ENCODE assay signal across 12 cellular contexts in genomic region chr22:33057363-33057995, GRCh38. TPM values are rescaled to one million over a fixed set of nuclear protein-coding genes. Genes with fewer than 3 reads are reported as not detected.
DNase-seq lines count a peak whose midpoint lies in the region; TF ChIP-seq lines count a peak whose summit lies in the region.
"Had no signal": no experiment of that assay in that cellular context is flagged by ENCODE, and none has a peak within 500 bp of the region (broad histone marks: within the 10 kb centered on the region; RNA-seq: fewer than 3 reads in every experiment).

No MANE protein-coding gene starts in this region.

- peak overlapping the region; percentile 47 for H3K4me3 Mint-ChIP-seq in endodermal cell
- peak overlapping the region; percentile 80 for H3K4me3 Mint-ChIP-seq in neural crest cell
- H3K4me3 Mint-ChIP-seq: CD4-positive, alpha-beta T cell; T-cell had no signal

- H3K27ac Mint-ChIP-seq in endodermal cell (no peak overlapping the region), neural crest cell (ENCODE audit: unreplicated experiment) (no peak overlapping the region)
- H3K27ac Mint-ChIP-seq: CD4-positive, alpha-beta T cell; T-cell had no signal

- DNase-seq in MG63, result no peak
- DNase-seq in endodermal cell, result no peak
- no peak for DNase-seq in neural crest cell (ENCODE audit: low read depth, low spot score)
- DNase-seq in central memory CD4-positive, alpha-beta T cell, result no peak
- no peak for DNase-seq in NCI-H526 (lab: John Stamatoyannopoulos, UW)
- DNase-seq in foreskin fibroblast, result no peak
- no peak for DNase-seq in GM10248 (ENCODE audit: extremely low spot score)
- DNase-seq: activated effector memory CD4-positive, alpha-beta T cell treated with anti-CD3 and anti-CD28 coated beads, Interleukin-2, amount 50 U/mL, for 16 hours; CD4-positive, alpha-beta T cell had no signal

- 14 to 15% methylated on average over 13 to 16 of the region's 16 CpGs for WGBS in endodermal cell (ENCODE audit: insufficient coverage in 1 of 2, insufficient read length in 1 of 2), 2 experiments

- H3K4me3 ChIP-seq in BLaER1 treated with 17β-estradiol and CSF1 and Interleukin-3, amounts not matched to agents 10 nM and 100 nM, result peak overlapping the region; percentile 46 to 70 (median 60)
- H3K4me3 ChIP-seq in MG63 (peak overlapping the region; percentile 57), endodermal cell (ENCODE audit: low read length) (peak overlapping the region; percentile 79), foreskin fibroblast (ENCODE audit: low read depth in 1 of 2, low read length in 2 of 2) (no peak overlapping the region)

- H3K9ac ChIP-seq in BLaER1 treated with 17β-estradiol and CSF1 and Interleukin-3, amounts not matched to agents 10 nM and 100 nM, result peak overlapping the region in 10 of 11 experiments; percentile 14 to 75 (median 58); a peak in 18 of 22 replicates
- H3K9ac ChIP-seq in endodermal cell (ENCODE audit: extremely low read depth, low read length, poor library complexity, severe bottlenecking), result no peak overlapping the region

- peak overlapping the region; percentile 64 to 92 (median 83) for H3K4me2 ChIP-seq in BLaER1 treated with 17β-estradiol and CSF1 and Interleukin-3, amounts not matched to agents 10 nM and 100 nM

- H3K27me3 ChIP-seq in BLaER1 treated with 17β-estradiol and CSF1 and Interleukin-3, amounts not matched to agents 10 nM and 100 nM, result peaks cover 15 to 26% (median 19%) of the 10 kb centered on the region in 11 experiments
- peaks cover 5% of the 10 kb centered on the region; the same call in 1 of the 2 replicates for H3K27me3 ChIP-seq in MG63
- peaks cover 21% of the 10 kb centered on the region for H3K27me3 ChIP-seq in endodermal cell (ENCODE audit: control insufficient read depth, insufficient read depth, low read length, poor library complexity, severe bottlenecking)

- peaks cover 0 to 13% (median 6%) of the 10 kb centered on the region in 10 experiments; a peak in 7 of 20 replicates for H3K4me1 ChIP-seq in BLaER1 treated with 17β-estradiol and CSF1 and Interleukin-3, amounts not matched to agents 10 nM and 100 nM
- peaks cover 3% of the 10 kb centered on the region for H3K4me1 ChIP-seq in endodermal cell (ENCODE audit: control insufficient read depth, insufficient read depth, low read length)

- peaks cover 59% of the 10 kb centered on the region for H3K27me3 Mint-ChIP-seq in endodermal cell (ENCODE audit: insufficient read depth)
- peaks cover 83% of the 10 kb centered on the region for H3K27me3 Mint-ChIP-seq in neural crest cell (ENCODE audit: low read depth)

- H3K36me3 Mint-ChIP-seq in endodermal cell (ENCODE audit: low read depth) (no peaks in the 10 kb centered on the region), neural crest cell (ENCODE audit: low read depth) (no peaks in the 10 kb centered on the region)
- H3K36me3 Mint-ChIP-seq: T-cell had no signal

- POLR2A ChIA-PET in GM10248 (lab: Yijun Ruan, JAX), result no interaction called here

- H3K4me1 Mint-ChIP-seq in endodermal cell, result peaks cover 38% of the 10 kb centered on the region
- H3K4me1 Mint-ChIP-seq in neural crest cell, result peaks cover 27% of the 10 kb centered on the region

- TF ChIP-seq CTCF in endodermal cell (conservative IDR thresholded peaks at IDR 0.05) (no peak), neural crest cell (conservative IDR thresholded peaks at IDR 0.05) (no peak), foreskin fibroblast (IDR thresholded peaks at IDR 0.05; ENCODE audit: low read depth, low read length) (no peak), GM10248 (IDR thresholded peaks at IDR 0.05; ENCODE audit: control extremely low read depth, extremely low read depth, low read depth, missing control alignments) (no peak)

- H3K9me3 ChIP-seq in BLaER1 treated with 17β-estradiol and CSF1 and Interleukin-3, amounts not matched to agents 10 nM and 100 nM (replicated peaks in 1 of 11), result peaks cover 0 to 3% (median 0%) of the 10 kb centered on the region in 11 experiments; a peak in 1 of 22 replicates
- H3K9me3 ChIP-seq in MG63 (no peaks in the 10 kb centered on the region), endodermal cell (ENCODE audit: control insufficient read depth, low read length) (no peaks in the 10 kb centered on the region)

- peaks cover 0 to 8% (median 0%) of the 10 kb centered on the region in 11 experiments; a peak in 1 of 22 replicates for H4K20me1 ChIP-seq in BLaER1 treated with 17β-estradiol and CSF1 and Interleukin-3, amounts not matched to agents 10 nM and 100 nM

- CTCF ChIA-PET in GM10248 (lab: Yijun Ruan, JAX), result interaction anchor here (1.0 to 1.6 kb wide), 2 partner anchors 39 to 152 kb away, joined by 3 to 6 read pairs; no protein-coding TSS in a partner anchor

- H3K27ac ChIP-seq in BLaER1 treated with 17β-estradiol and CSF1 and Interleukin-3, amounts not matched to agents 10 nM and 100 nM, result no peak overlapping the region
- H3K27ac ChIP-seq in endodermal cell (ENCODE audit: low read depth, low read length), result no peak overlapping the region

- H3K9me3 Mint-ChIP-seq in endodermal cell (peaks cover 9% of the 10 kb centered on the region), neural crest cell (no peaks in the 10 kb centered on the region)
- H3K9me3 Mint-ChIP-seq: CD4-positive, alpha-beta T cell; T-cell had no signal

- no peaks in the 10 kb centered on the region for H3K36me3 ChIP-seq in BLaER1 treated with 17β-estradiol and CSF1 and Interleukin-3, amounts not matched to agents 10 nM and 100 nM
- H3K36me3 ChIP-seq in MG63, result no peaks in the 10 kb centered on the region
- no peaks in the 10 kb centered on the region for H3K36me3 ChIP-seq in endodermal cell (ENCODE audit: control insufficient read depth, insufficient read depth, low read length)

RNA-seq across cellular contexts. Expression of gene SYN3, which starts 0.7 kb away (rescaled TPM):
- not detected in 2 replicates for total RNA-seq in MG63 (2014; rRNA removed; shearing (Covaris generic); ENCODE audit: low replicate concordance)
- 1 to 10 TPM; 4.2 to 4.5 TPM for total RNA-seq in endodermal cell
- polyA plus RNA-seq in endodermal cell (2013, experiment 1 of 2), result 2.6 TPM
- 2.3 TPM for polyA plus RNA-seq in endodermal cell (2013, experiment 2 of 2)
- 3.3 and 4.3 TPM in 2 replicates for total RNA-seq in neural crest cell
- total RNA-seq: CD4-positive, alpha-beta T cell; fibroblast of lung had no signal

Comparison
In these comparisons a context has a peak if more than half of its experiments do, and no peak if none do; other contexts are left out.
1. H3K4me3 ChIP-seq: peak in BLaER1 treated with 17β-estradiol and CSF1 and Interleukin-3, amounts not matched to agents 10 nM and 100 nM (10 of 10), MG63 (single experiment) and endodermal cell (single experiment); none in foreskin fibroblast (0 of 2).